1 cellular context compared by ENCODE assay signal in genomic region chr4:53558981-53559620, GRCh38.
A peak's percentile ranks its signal among the peaks of the same experiment; 100 is the strongest.
TF ChIP-seq lines count a peak whose summit lies in the region.

No MANE protein-coding gene starts in this region.

TF ChIP-seq in endothelial cell of umbilical vein, 7 proteins besides CTCF, POLR2A, EP300 and RAD21:
- TF ChIP-seq GATA2 (IDR thresholded peaks at IDR 0.05; ENCODE audit: insufficient read depth, insufficient read length, low read depth, low read length) (no peak), FOS (IDR thresholded peaks at IDR 0.05; ENCODE audit: borderline replicate concordance, insufficient read depth, low read length) (peak; percentile 36), JUN (IDR thresholded peaks at IDR 0.05; ENCODE audit: borderline replicate concordance, insufficient read depth, insufficient read length, low read depth) (peak; percentile 6)
